ENCODE assay signal across 15 cellular contexts in the genomic region with DNA sequence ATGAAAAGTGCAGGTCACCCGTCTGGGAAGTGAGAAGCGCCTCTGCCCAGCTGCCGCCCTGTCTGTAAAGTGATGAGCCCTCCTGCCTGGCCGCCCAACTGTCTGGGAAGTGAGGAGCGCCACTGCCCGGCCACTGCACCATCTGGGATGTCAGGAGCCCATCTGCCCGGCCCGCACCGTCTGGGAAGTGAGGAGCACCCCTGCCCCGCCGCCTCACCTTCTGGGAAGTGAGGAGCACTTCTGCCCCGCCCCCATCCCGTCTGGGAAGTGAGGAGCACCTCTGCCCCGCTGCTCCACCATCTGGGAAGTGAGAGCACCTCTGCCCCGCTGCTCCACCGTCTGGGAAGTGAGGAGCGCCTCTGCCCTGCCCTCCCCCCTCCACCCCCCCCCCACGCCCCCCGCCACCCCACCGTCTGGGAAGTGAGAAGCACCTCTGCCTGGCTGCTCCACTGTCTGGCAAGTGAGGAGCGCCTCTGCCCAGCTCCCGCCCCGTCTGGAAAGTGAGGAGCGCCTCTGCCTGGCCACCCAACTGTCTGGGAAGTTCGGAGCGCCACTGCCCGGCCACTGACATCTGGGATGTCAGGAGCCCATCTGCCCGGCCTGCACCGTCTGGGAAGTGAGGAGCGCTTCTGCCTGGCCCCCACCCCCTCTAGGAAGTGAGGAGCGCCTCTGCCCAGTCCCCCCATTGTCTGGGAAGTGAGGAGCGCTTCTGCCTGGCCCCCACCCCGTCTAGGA. TPM values are rescaled to one million over a fixed set of nuclear protein-coding genes. Genes with fewer than 3 reads are reported as not detected.
DNase-seq lines count a peak whose midpoint lies in the region; ATAC-seq, FAIRE-seq and TF ChIP-seq lines count a peak whose summit lies in the region.
"Had no signal": no experiment of that assay in that cellular context is flagged by ENCODE, and none has a peak within 500 bp of the region (broad histone marks: within the 10 kb centered on the region; RNA-seq: fewer than 3 reads in every experiment).

No MANE protein-coding gene starts in this region.

- no CpG with 5 or more reads among the region's 33 CpGs for WGBS in H9 (ENCODE audit: extremely low coverage, insufficient read length, low lambda C conversion rate)
- WGBS in K562 (ENCODE audit: insufficient coverage, low coverage, missing lambda C conversion rate): 83% methylated on average over 11 of the region's 33 CpGs

- DNase-seq in H9 (peak; percentile 72), K562 (ENCODE audit: extremely low read depth in 1 of 4, low spot score in 3 of 4) (no peak), kidney (peak; percentile 70), KBM-7 (no peak), BE2C (no peak)
- DNase-seq: activated CD8-positive, alpha-beta memory T cell treated with anti-CD3 and anti-CD28 coated beads, Interleukin-2, amount 50 U/mL, for 48 hours; activated gamma-delta T cell; effector CD4-positive, alpha-beta T cell; NCI-H1436 treated with DMSO at 0.1 percent for 48 hours; stimulated activated naive CD8-positive, alpha-beta T cell treated with anti-CD3 and anti-CD28 coated beads, Interleukin-15, amount 100 ng/mL, for 72 hours had no signal

- no peak for TF ChIP-seq CTCF in H9 (conservative IDR thresholded peaks at IDR 0.05)
- TF ChIP-seq CTCF in K562 (IDR thresholded peaks at IDR 0.05 in 2 of 3, conservative IDR thresholded peaks at IDR 0.05 in 1 of 3; ENCODE audit: insufficient read depth in 2 of 3, low read depth in 1 of 3, low read length in 3 of 3): no peak
- TF ChIP-seq CTCF in kidney (IDR thresholded peaks at IDR 0.05; ENCODE audit: borderline replicate concordance, extremely low read depth, insufficient read depth): no peak
- no peak for TF ChIP-seq CTCF in BE2C (IDR thresholded peaks at IDR 0.05; ENCODE audit: low read depth, low read length)

- no peaks in the 10 kb centered on the region; a peak in 1 of 5 replicates for H3K9me3 Mint-ChIP-seq in H9
- no peaks in the 10 kb centered on the region for H3K9me3 Mint-ChIP-seq in stimulated activated memory B cell treated with anti-CD40 and anti-IgM and Interleukin-4, amounts not matched to agents 10 μg/mL and 1 μg/mL and 100 μg/mL, for 72 hours

- H2BK5ac ChIP-seq in H9 (ENCODE audit: insufficient read length, low read length): no peak overlapping the region

- ATAC-seq in K562 (no peak), GM18511 (IDR thresholded peaks at IDR 0.05; ENCODE audit: unreplicated experiment) (no peak)
- no peak for ATAC-seq in stimulated activated memory B cell treated with anti-CD40 and anti-IgM and Interleukin-4, amounts not matched to agents 10 μg/mL and 1 μg/mL and 100 μg/mL, for 72 hours
- ATAC-seq: stimulated activated naive CD8-positive, alpha-beta T cell treated with anti-CD3 and anti-CD28 coated beads, Interleukin-15, amount 100 ng/mL, for 72 hours had no signal

- no peak overlapping the region for H4K8ac ChIP-seq in H9 (replicated peaks; ENCODE audit: insufficient read length, low read depth, low read length)

- CTCF ChIA-PET in K562 (lab: Yijun Ruan, JAX; ENCODE audit: low intra/inter-chr PET ratio): no interaction called here

- peak overlapping the region; percentile 78 to 81 for H3K4me3 Mint-ChIP-seq in H9
- no peak overlapping the region for H3K4me3 Mint-ChIP-seq in stimulated activated memory B cell treated with anti-CD40 and anti-IgM and Interleukin-4, amounts not matched to agents 10 μg/mL and 1 μg/mL and 100 μg/mL, for 72 hours

- no peak overlapping the region for H3K23ac ChIP-seq in H9 (ENCODE audit: insufficient read length, low read depth, low read length)

- H2AK5ac ChIP-seq in H9 (ENCODE audit: insufficient read length, low read length): no peak overlapping the region

- H3K4me1 Mint-ChIP-seq in H9: peaks cover 12% of the 10 kb centered on the region in 2 experiments
- peaks cover 22% of the 10 kb centered on the region for H3K4me1 Mint-ChIP-seq in stimulated activated memory B cell treated with anti-CD40 and anti-IgM and Interleukin-4, amounts not matched to agents 10 μg/mL and 1 μg/mL and 100 μg/mL, for 72 hours

- intact Hi-C loops in K562 (cut with micrococcal nuclease): no loop called here
- intact Hi-C loops in kidney (cut with DNase I): no loop called here

- no peak overlapping the region for H4K91ac ChIP-seq in H9 (ENCODE audit: insufficient read length, low read depth, low read length)

- H3K9me1 ChIP-seq in K562 (ENCODE audit: control insufficient read depth, insufficient read depth, low read length): no peaks in the 10 kb centered on the region

- H2BK15ac ChIP-seq in H9 (ENCODE audit: low read depth, low read length): no peak overlapping the region

- H4K20me1 ChIP-seq in H9 (ENCODE audit: control insufficient read depth, insufficient read depth, insufficient read length) (no peaks in the 10 kb centered on the region), K562 (replicated peaks; ENCODE audit: control insufficient read depth, insufficient read depth, low read length) (no peaks in the 10 kb centered on the region)

- no peaks in the 10 kb centered on the region; the same call in 1 of the 2 replicates for H3K79me2 ChIP-seq in H9 (ENCODE audit: insufficient read depth, low read length)
- H3K79me2 ChIP-seq in K562 (ENCODE audit: control insufficient read depth, insufficient read depth, low read length): peaks cover 6% of the 10 kb centered on the region

- TF ChIP-seq POLR2A in K562 (conservative IDR thresholded peaks at IDR 0.05): no peak

- no peaks in the 10 kb centered on the region for H3K27me3 ChIP-seq in H9 (ENCODE audit: insufficient read depth, low read length)
- H3K27me3 ChIP-seq in K562 (ENCODE audit: control insufficient read depth in 2 of 2, insufficient read depth in 2 of 2, low read length in 2 of 2): no peaks in the 10 kb centered on the region
- no peaks in the 10 kb centered on the region for H3K27me3 ChIP-seq in BE2C
- H3K27me3 ChIP-seq: cardiac muscle cell had no signal

- POLR2A ChIA-PET in K562 (lab: Yijun Ruan, JAX): interaction anchor here (0.6 to 1.7 kb wide), 2 partner anchors 8 to 142 kb away, joined by 4 read pairs; no protein-coding TSS in a partner anchor

- no peak overlapping the region for H2BK120ac ChIP-seq in H9 (ENCODE audit: low read depth, low read length, poor library complexity, severe bottlenecking)

- no peaks in the 10 kb centered on the region for H3K79me1 ChIP-seq in H9 (ENCODE audit: insufficient read depth, low read depth, low read length, poor library complexity, severe bottlenecking)

- H3K27ac ChIP-seq in H9 (ENCODE audit: insufficient read length, low read depth, low read length): no peak overlapping the region
- no peak overlapping the region for H3K27ac ChIP-seq in K562 (ENCODE audit: extremely low read depth, low read depth, low read length)
- no peak overlapping the region for H3K27ac ChIP-seq in kidney (ENCODE audit: low read depth in 2 of 2, low read length in 2 of 2)
- H3K27ac ChIP-seq: cardiac muscle cell had no signal

- peak overlapping the region; percentile 83; the same call in 1 of the 2 replicates for H3K14ac ChIP-seq in H9 (ENCODE audit: insufficient read depth, low read length)

- H2BK20ac ChIP-seq in H9 (ENCODE audit: low read depth, low read length, poor library complexity, severe bottlenecking): no peak overlapping the region

- no peak overlapping the region for H4K5ac ChIP-seq in H9 (ENCODE audit: insufficient read length, low read depth, low read length)

- H3K23me2 ChIP-seq in H9 (ENCODE audit: insufficient read length, low read depth, low read length, poor library complexity, severe bottlenecking): peaks cover 9% of the 10 kb centered on the region

- H3K4me3 ChIP-seq in K562 (no peak overlapping the region), kidney (ENCODE audit: low read length in 2 of 2) (no peak overlapping the region), BE2C (ENCODE audit: low read depth, low read length) (no peak overlapping the region)
- H3K4me3 ChIP-seq: cardiac muscle cell had no signal

- no peak overlapping the region for H2AFZ ChIP-seq in H9 (ENCODE audit: low read length)
- H2AFZ ChIP-seq in K562 (ENCODE audit: low read depth, low read length): no peak overlapping the region

- peaks cover 0 to 3% (median 1%) of the 10 kb centered on the region in 3 experiments; a peak in 3 of 7 replicates for H3K36me3 Mint-ChIP-seq in H9 (ENCODE audit: insufficient read depth in 1 of 3, low read depth in 3 of 3)
- peaks cover 15% of the 10 kb centered on the region for H3K36me3 Mint-ChIP-seq in stimulated activated memory B cell treated with anti-CD40 and anti-IgM and Interleukin-4, amounts not matched to agents 10 μg/mL and 1 μg/mL and 100 μg/mL, for 72 hours

- in situ Hi-C loops in K562 (cut with MboI) (no loop called here), KBM-7 (cut with MboI; ENCODE audit: low pct_unique_long_range_greater_than_20kb, low sequenced_read_pairs) (no loop called here)

- TF ChIP-seq RAD21 in K562 (CRISPR knock-in tag; conservative IDR thresholded peaks at IDR 0.05 in 1 of 2, IDR thresholded peaks at IDR 0.05 in 1 of 2): no peak

- H3K18ac ChIP-seq in H9 (ENCODE audit: insufficient read length, low read depth, low read length): peak overlapping the region; percentile 75

- H3K56ac ChIP-seq in H9 (ENCODE audit: insufficient read length, low read depth, low read length): no peak overlapping the region

- H3K27me3 Mint-ChIP-seq in H9 (ENCODE audit: low read depth): no peaks in the 10 kb centered on the region
- no peaks in the 10 kb centered on the region for H3K27me3 Mint-ChIP-seq in stimulated activated memory B cell treated with anti-CD40 and anti-IgM and Interleukin-4, amounts not matched to agents 10 μg/mL and 1 μg/mL and 100 μg/mL, for 72 hours
- H3K27me3 Mint-ChIP-seq: stimulated activated naive CD8-positive, alpha-beta T cell treated with anti-CD3 and anti-CD28 coated beads, Interleukin-15, amount 100 ng/mL, for 72 hours had no signal

- H3K36me3 ChIP-seq in K562 (ENCODE audit: control insufficient read depth, insufficient read depth, low read length) (no peaks in the 10 kb centered on the region), kidney (ENCODE audit: control insufficient read depth in 1 of 2, insufficient read depth in 2 of 2, low read length in 2 of 2) (no peaks in the 10 kb centered on the region), BE2C (no peaks in the 10 kb centered on the region)
- H3K36me3 ChIP-seq: cardiac muscle cell had no signal

- H3K9me3 ChIP-seq in H9 (ENCODE audit: control insufficient read depth, low read depth, low read length): no peaks in the 10 kb centered on the region
- no peaks in the 10 kb centered on the region for H3K9me3 ChIP-seq in K562 (replicated peaks; ENCODE audit: control insufficient read depth, insufficient read depth, low read depth, low read length)
- H3K9me3 ChIP-seq in kidney (ENCODE audit: control insufficient read depth in 1 of 2, low read length in 2 of 2): no peaks in the 10 kb centered on the region
- H3K9me3 ChIP-seq in BE2C: no peaks in the 10 kb centered on the region

- no peak for TF ChIP-seq EP300 in K562 (IDR thresholded peaks at IDR 0.05; ENCODE audit: low read length)

- H3K9ac ChIP-seq in H9 (ENCODE audit: extremely low read depth, insufficient read length, low read length): no peak overlapping the region
- H3K9ac ChIP-seq in K562 (ENCODE audit: insufficient read depth in 1 of 2, low read depth in 2 of 2, low read length in 2 of 2): no peak overlapping the region
- no peak overlapping the region for H3K9ac ChIP-seq in kidney (ENCODE audit: low read length in 2 of 2)

- H3K4me1 ChIP-seq in H9 (ENCODE audit: insufficient read depth, low read length) (no peaks in the 10 kb centered on the region), K562 (replicated peaks in 1 of 2; ENCODE audit: control insufficient read depth in 2 of 2, insufficient read depth in 2 of 2, low read length in 2 of 2) (peaks cover 2 to 5% of the 10 kb centered on the region in 2 experiments; a peak in 3 of 5 replicates), kidney (ENCODE audit: control insufficient read depth in 1 of 2, insufficient read depth in 1 of 2, low read depth in 1 of 2, low read length in 2 of 2) (peaks cover 0 to 5% of the 10 kb centered on the region in 2 donors), BE2C (no peaks in the 10 kb centered on the region)

- no peak for FAIRE-seq in K562 (lab: Jason Lieb, UNC)
- FAIRE-seq in kidney (lab: Jason Lieb, UNC): no peak
- FAIRE-seq: G401.6, TTC549 had no signal

- peak overlapping the region; percentile 75 to 96 (median 77); a peak in 5 of 7 replicates for H3K27ac Mint-ChIP-seq in H9
- peak overlapping the region; percentile 60 for H3K27ac Mint-ChIP-seq in stimulated activated memory B cell treated with anti-CD40 and anti-IgM and Interleukin-4, amounts not matched to agents 10 μg/mL and 1 μg/mL and 100 μg/mL, for 72 hours
- H3K27ac Mint-ChIP-seq: stimulated activated naive CD8-positive, alpha-beta T cell treated with anti-CD3 and anti-CD28 coated beads, Interleukin-15, amount 100 ng/mL, for 72 hours had no signal

- H2BK12ac ChIP-seq in H9 (ENCODE audit: insufficient read length, low read depth, low read length): no peak overlapping the region

- no peak overlapping the region for H3T11ph ChIP-seq in H9 (ENCODE audit: low read length)

- no peak overlapping the region for H3K4ac ChIP-seq in H9 (ENCODE audit: low read depth, low read length)

- BruUV-seq in K562 (replicated peaks; lab: Mats Ljungman, UMichigan): no TSS peak

- H3K4me2 ChIP-seq in H9 (ENCODE audit: insufficient read depth, insufficient read length, low read length) (no peak overlapping the region), K562 (ENCODE audit: insufficient read depth, low read length) (no peak overlapping the region)

RNA-seq across cellular contexts. Expression of a gene that starts 4.5 kb away (rescaled TPM):
- 51.1 and 52.4 TPM in 2 replicates for total RNA-seq in H9 (2021)
- total RNA-seq in K562 (2011; cell fraction: chromatin; rRNA removed; ENCODE audit: low replicate concordance): 56.5 and 166 TPM in 2 replicates
- total RNA-seq in K562 (2011; cell fraction: nucleolus; rRNA removed): 27.3 and 49.2 TPM in 2 replicates
- 115 and 192 TPM in 2 replicates for total RNA-seq in K562 (2011; cell fraction: nucleoplasm; rRNA removed)
- total RNA-seq in K562 (2014; rRNA removed): 59.3 and 64.0 TPM in 2 replicates
- total RNA-seq in K562 (2014; rRNA removed; fragmentation: Illumina TruSeq; extraction: Trizol): 60.0 and 63.2 TPM in 2 replicates
- total RNA-seq in K562 (2015; rRNA removed; fragmentation: Illumina TruSeq; extraction: Trizol): 59.5 and 62.7 TPM in 2 replicates
- 42.5 and 43.9 TPM in 2 replicates for total RNA-seq in K562 (2021)
- polyA plus RNA-seq in K562 (2011; rRNA removed): 27.1 and 36.7 TPM in 2 replicates
- polyA plus RNA-seq in K562 (2011; cell fraction: cytosol; rRNA removed): 10.5 and 19.1 TPM in 2 replicates
- 23.6 and 25.9 TPM in 2 replicates for polyA plus RNA-seq in K562 (2011; cell fraction: nucleus; rRNA removed)
- 21.0 and 24.2 TPM in 2 replicates for polyA plus RNA-seq in K562 (2012)
- polyA plus RNA-seq in K562 (2014; fragmentation: Illumina TruSeq; extraction: Trizol): 30.6 and 32.8 TPM in 2 replicates
- 10 to 100 TPM; 13.9 to 18.5 TPM for polyA plus RNA-seq in K562 (2014; fragmentation: Nextera tagmentation; extraction: Ambion mirVana)
- polyA plus RNA-seq in K562 (2014; rRNA removed): 28.7 and 37.2 TPM in 2 replicates
- polyA minus RNA-seq in K562 (2011; rRNA and poly(A)+ RNA removed): 79.6 and 85.2 TPM in 2 replicates
- polyA minus RNA-seq in K562 (2011; cell fraction: cytosol; rRNA and poly(A)+ RNA removed): 29.5 and 30.7 TPM in 2 replicates
- 56.1 and 75.1 TPM in 2 replicates for polyA minus RNA-seq in K562 (2011; cell fraction: nucleus; rRNA and poly(A)+ RNA removed)
- total RNA-seq in kidney: 55.3 TPM
- 12.3 TPM for polyA plus RNA-seq in kidney (ENCODE audit: insufficient read depth, low read depth, low replicate concordance)
- 15.6 TPM for polyA plus RNA-seq in BE2C (2012; ENCODE audit: insufficient read depth, insufficient read length, low read depth)

Comparison
In these comparisons a context has a peak if more than half of its experiments do, and no peak if none do; other contexts are left out.
1. DNase-seq: peak in H9 (single experiment) and kidney (single experiment); none in K562 (0 of 4), KBM-7 (single experiment) and BE2C (single experiment).